ENCODE assay signal across 1 cellular context in the genomic region with DNA sequence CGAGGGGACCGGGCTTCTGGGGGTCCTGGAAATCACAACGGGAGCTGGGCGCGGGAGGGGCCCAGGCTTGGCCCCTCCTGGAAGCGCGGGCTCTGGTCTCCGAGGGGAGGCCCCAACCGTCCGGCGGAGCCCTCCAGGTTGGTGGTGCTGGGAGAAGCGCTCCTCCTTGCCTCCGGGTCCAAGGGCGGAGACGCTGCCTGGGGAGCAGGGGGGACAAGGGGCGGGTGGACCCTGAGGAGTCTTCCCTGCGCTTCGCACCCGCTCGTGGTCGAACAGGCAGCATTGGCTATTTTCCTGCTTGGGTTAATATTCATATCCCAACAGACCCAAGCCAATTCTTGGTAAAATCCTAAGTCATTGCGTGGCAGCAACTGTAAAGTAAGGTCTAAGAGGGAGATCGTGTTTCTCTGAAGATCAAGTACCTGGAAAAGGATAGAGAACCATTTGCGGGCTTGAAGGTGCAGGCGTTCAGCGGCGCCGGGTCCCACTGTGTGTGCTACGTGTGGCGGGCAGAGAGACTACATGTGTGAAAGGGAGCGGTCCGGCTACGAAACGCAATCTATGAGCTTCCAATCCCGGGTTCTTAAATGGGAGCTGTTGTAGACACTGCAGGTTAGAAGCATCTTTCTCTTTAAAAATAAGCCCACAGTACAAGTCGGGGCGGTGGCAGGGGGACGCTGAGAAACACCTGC.
TF ChIP-seq lines count a peak whose summit lies in the region.

No MANE protein-coding gene starts in this region.

TF ChIP-seq in K562, 482 proteins besides CTCF, POLR2A, EP300 and RAD21:
- TF ChIP-seq RBM14 (IDR thresholded peaks at IDR 0.05; ENCODE audit: borderline replicate concordance, insufficient read depth, low read depth, low read length) (0 out of 2 replicates have a peak, but pooled peaks have one; percentile 3), NFYB (IDR thresholded peaks at IDR 0.05; ENCODE audit: extremely low read depth, insufficient read length) (no peak)
